Comparison of ENCODE assay signal across 17 cellular contexts in the genomic region with DNA sequence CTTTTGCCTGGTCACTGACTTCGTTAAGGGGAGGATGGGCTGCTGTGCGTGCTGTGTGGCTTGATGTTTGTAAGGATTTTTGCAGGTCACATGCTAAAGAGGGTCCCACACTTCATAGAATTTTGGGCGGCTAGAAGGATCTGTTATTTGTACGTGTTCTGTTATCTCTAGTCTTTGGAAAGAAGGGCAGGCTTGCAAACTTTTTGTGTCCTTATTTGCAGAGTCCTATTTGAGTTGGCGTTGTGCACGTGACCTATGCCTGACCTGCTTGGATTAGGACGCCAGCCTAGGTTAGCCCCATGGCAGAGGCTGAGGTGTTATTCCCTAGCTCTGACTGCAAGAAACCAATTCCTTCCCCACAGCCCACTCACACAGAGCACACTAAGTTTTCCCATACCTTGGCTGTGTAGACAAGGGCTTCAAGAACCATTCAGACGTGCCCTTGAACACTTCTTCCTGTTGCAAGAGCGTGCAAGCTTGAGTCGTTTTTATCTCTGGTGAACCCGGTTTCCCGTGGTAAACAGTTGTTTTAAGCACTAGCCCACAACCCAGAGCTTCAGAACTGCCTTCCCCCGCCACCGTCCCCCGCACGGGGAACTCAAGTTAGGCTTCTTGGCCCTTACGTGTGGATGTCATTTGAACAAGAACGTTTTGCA.
DNase-seq lines count a peak whose midpoint lies in the region; ATAC-seq, FAIRE-seq and TF ChIP-seq lines count a peak whose summit lies in the region.
"Had no signal": no experiment of that assay in that cellular context is flagged by ENCODE, and none has a peak within 500 bp of the region (broad histone marks: within the 10 kb centered on the region; RNA-seq: fewer than 3 reads in every experiment).

No MANE protein-coding gene starts in this region.

- FAIRE-seq in RCC 7860 (lab: Jason Lieb, UNC) = no peak
- FAIRE-seq: small intestine had no signal

- POLR2A ChIA-PET in CD4-positive, alpha-beta T cell (lab: Charles Lee) = interaction anchor here (0.8 to 1.7 kb wide), 2 partner anchors 34 to 126 kb away, joined by 3 to 4 read pairs; no protein-coding TSS in a partner anchor

- no peaks in the 10 kb centered on the region for H3K27me3 ChIP-seq in CD4-positive, alpha-beta T cell (ENCODE audit: control insufficient read depth, insufficient read depth, low read length)
- H3K27me3 ChIP-seq in liver (ENCODE audit: control insufficient read depth in 4 of 4, insufficient read depth in 4 of 4, low read length in 3 of 4) = no peaks in the 10 kb centered on the region

- H3K36me3 ChIP-seq in KOPT-K1 (ENCODE audit: insufficient read depth, low read length) (peaks cover 10% of the 10 kb centered on the region), liver (ENCODE audit: control insufficient read depth in 4 of 4, insufficient read depth in 3 of 4, low read depth in 1 of 4, low read length in 3 of 4) (no peaks in the 10 kb centered on the region)
- H3K36me3 ChIP-seq: lower lobe of right lung had no signal

- H3K4me3 ChIP-seq in liver (ENCODE audit: low read depth in 1 of 3, low read length in 3 of 3) = peak overlapping the region in 2 of 3 donors; percentile 22 to 25
- H3K4me3 ChIP-seq: lower lobe of right lung had no signal

- DNase-seq in CD4-positive, alpha-beta T cell = peak in 8 of 10 experiments; percentile 6 to 55 (median 32)
- peak; percentile 49 for DNase-seq in activated T-cell treated with anti-CD3 and anti-CD28 coated beads, Interleukin-2, amount 50 U/mL, for 24 hours
- DNase-seq in germinal center (ENCODE audit: low spot score) (no peak), NCI-H446 (lab: John Stamatoyannopoulos, UW) (no peak), RCC 7860 (ENCODE audit: low spot score) (no peak)
- no peak for DNase-seq in NK-92 treated with Interleukin-12 subunit alpha and Interleukin-12 subunit beta, amount 100 ng/mL, for 24 hours (lab: John Stamatoyannopoulos, UW)
- DNase-seq: AML-193, anterior cingulate cortex, DMS79 treated with DMSO at 0.1 percent for 48 hours, foreskin fibroblast, lower lobe of right lung, NCI-H1105, small intestine, substantia nigra had no signal

- peaks cover 8% of the 10 kb centered on the region for H3K9me3 ChIP-seq in CD4-positive, alpha-beta T cell (ENCODE audit: control insufficient read depth, low read length)
- H3K9me3 ChIP-seq in KOPT-K1 (ENCODE audit: insufficient read depth, low read length, poor library complexity, severe bottlenecking) = peaks cover 25% of the 10 kb centered on the region
- H3K9me3 ChIP-seq in liver (ENCODE audit: control insufficient read depth in 4 of 4, low read length in 3 of 4) = peaks cover 0 to 5% (median 2%) of the 10 kb centered on the region in 4 donors

- peak; percentile 85 for ATAC-seq in CD4-positive, alpha-beta T cell (ENCODE audit: poor library complexity)

- H3K27ac Mint-ChIP-seq in CD4-positive, alpha-beta T cell = peak overlapping the region; percentile 79
- H3K27ac Mint-ChIP-seq in activated T-cell treated with anti-CD3 and anti-CD28 coated beads, Interleukin-2, amount 50 U/mL, for 24 hours = peak overlapping the region; percentile 76

- CTCF ChIA-PET in CD4-positive, alpha-beta T cell (lab: Charles Lee) = no interaction called here

- H3K4me1 Mint-ChIP-seq in CD4-positive, alpha-beta T cell (ENCODE audit: low read depth) = peaks cover 46% of the 10 kb centered on the region
- H3K4me1 Mint-ChIP-seq in activated T-cell treated with anti-CD3 and anti-CD28 coated beads, Interleukin-2, amount 50 U/mL, for 24 hours (ENCODE audit: low read depth) = peaks cover 55% of the 10 kb centered on the region

- intact Hi-C loops in CD4-positive, alpha-beta T cell (cut with DNase I, micrococcal nuclease) = loop anchor here in 1 of 2 experiments (10.0 kb wide), 1 partner anchor 88 kb away; no protein-coding TSS in a partner anchor

- TF ChIP-seq CTCF in CD4-positive, alpha-beta T cell (IDR thresholded peaks at IDR 0.05) = no peak
- no peak for TF ChIP-seq CTCF in liver (IDR thresholded peaks at IDR 0.05; ENCODE audit: low read depth, low read length, missing input control)

- TF ChIP-seq RAD21 in liver (IDR thresholded peaks at IDR 0.05) = peak; percentile 59 to 66

- H3K27me3 Mint-ChIP-seq in CD4-positive, alpha-beta T cell = no peaks in the 10 kb centered on the region
- no peaks in the 10 kb centered on the region for H3K27me3 Mint-ChIP-seq in activated T-cell treated with anti-CD3 and anti-CD28 coated beads, Interleukin-2, amount 50 U/mL, for 24 hours

- no peak overlapping the region for H3K27ac ChIP-seq in CD4-positive, alpha-beta T cell (ENCODE audit: low read depth, low read length)
- H3K27ac ChIP-seq in KOPT-K1 (ENCODE audit: low read depth, low read length, poor library complexity, severe bottlenecking) (peak overlapping the region; percentile 92), liver (ENCODE audit: low read depth in 1 of 2, low read length in 2 of 2) (peak overlapping the region; percentile 76 to 82)
- H3K27ac ChIP-seq: KMS-11, lower lobe of right lung had no signal

- WGBS in liver = 29% methylated on average over 18 of the region's 18 CpGs

- peaks cover 10% of the 10 kb centered on the region for H3K36me3 Mint-ChIP-seq in CD4-positive, alpha-beta T cell (ENCODE audit: low read depth)
- peaks cover 28% of the 10 kb centered on the region for H3K36me3 Mint-ChIP-seq in activated T-cell treated with anti-CD3 and anti-CD28 coated beads, Interleukin-2, amount 50 U/mL, for 24 hours (ENCODE audit: low read depth)

- peak overlapping the region; percentile 44 for H3K4me3 Mint-ChIP-seq in CD4-positive, alpha-beta T cell
- H3K4me3 Mint-ChIP-seq in activated T-cell treated with anti-CD3 and anti-CD28 coated beads, Interleukin-2, amount 50 U/mL, for 24 hours = peak overlapping the region; percentile 21

- peaks cover 4 to 34% (median 23%) of the 10 kb centered on the region in 4 donors for H3K4me1 ChIP-seq in liver (ENCODE audit: control insufficient read depth in 4 of 4, insufficient read depth in 4 of 4, low read length in 3 of 4)
- H3K4me1 ChIP-seq: lower lobe of right lung had no signal

- peaks cover 6% of the 10 kb centered on the region for H3K9me3 Mint-ChIP-seq in CD4-positive, alpha-beta T cell
- H3K9me3 Mint-ChIP-seq in activated T-cell treated with anti-CD3 and anti-CD28 coated beads, Interleukin-2, amount 50 U/mL, for 24 hours = peaks cover 20% of the 10 kb centered on the region

- peak overlapping the region; percentile 24 to 40 for H3K9ac ChIP-seq in liver (ENCODE audit: low read depth in 1 of 2, low read length in 2 of 2)
- H3K9ac ChIP-seq: KMS-11 had no signal

TF ChIP-seq in liver, 16 proteins besides CTCF, POLR2A, EP300 and RAD21 (continues in another document):
- no peak for TF ChIP-seq ATF3 (IDR thresholded peaks at IDR 0.05)
- peak in 1 of 2 donors; percentile 68 for TF ChIP-seq JUND (IDR thresholded peaks at IDR 0.05)
- TF ChIP-seq YY1 (IDR thresholded peaks at IDR 0.05) = peak; percentile 79
- peak; percentile 86 for TF ChIP-seq SP1 (IDR thresholded peaks at IDR 0.05)
- TF ChIP-seq GABPA (IDR thresholded peaks at IDR 0.05 in 1 of 2, conservative IDR thresholded peaks at IDR 0.05 in 1 of 2) = no peak
- TF ChIP-seq HNF4G (IDR thresholded peaks at IDR 0.05) = peak; percentile 14
- TF ChIP-seq, protein P1, sequence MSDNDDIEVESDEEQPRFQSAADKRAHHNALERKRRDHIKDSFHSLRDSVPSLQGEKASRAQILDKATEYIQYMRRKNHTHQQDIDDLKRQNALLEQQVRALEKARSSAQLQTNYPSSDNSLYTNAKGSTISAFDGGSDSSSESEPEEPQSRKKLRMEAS (IDR thresholded peaks at IDR 0.05) = peak; percentile 61
- TF ChIP-seq TAF1 (conservative IDR thresholded peaks at IDR 0.05) = no peak
- TF ChIP-seq, protein P2, sequence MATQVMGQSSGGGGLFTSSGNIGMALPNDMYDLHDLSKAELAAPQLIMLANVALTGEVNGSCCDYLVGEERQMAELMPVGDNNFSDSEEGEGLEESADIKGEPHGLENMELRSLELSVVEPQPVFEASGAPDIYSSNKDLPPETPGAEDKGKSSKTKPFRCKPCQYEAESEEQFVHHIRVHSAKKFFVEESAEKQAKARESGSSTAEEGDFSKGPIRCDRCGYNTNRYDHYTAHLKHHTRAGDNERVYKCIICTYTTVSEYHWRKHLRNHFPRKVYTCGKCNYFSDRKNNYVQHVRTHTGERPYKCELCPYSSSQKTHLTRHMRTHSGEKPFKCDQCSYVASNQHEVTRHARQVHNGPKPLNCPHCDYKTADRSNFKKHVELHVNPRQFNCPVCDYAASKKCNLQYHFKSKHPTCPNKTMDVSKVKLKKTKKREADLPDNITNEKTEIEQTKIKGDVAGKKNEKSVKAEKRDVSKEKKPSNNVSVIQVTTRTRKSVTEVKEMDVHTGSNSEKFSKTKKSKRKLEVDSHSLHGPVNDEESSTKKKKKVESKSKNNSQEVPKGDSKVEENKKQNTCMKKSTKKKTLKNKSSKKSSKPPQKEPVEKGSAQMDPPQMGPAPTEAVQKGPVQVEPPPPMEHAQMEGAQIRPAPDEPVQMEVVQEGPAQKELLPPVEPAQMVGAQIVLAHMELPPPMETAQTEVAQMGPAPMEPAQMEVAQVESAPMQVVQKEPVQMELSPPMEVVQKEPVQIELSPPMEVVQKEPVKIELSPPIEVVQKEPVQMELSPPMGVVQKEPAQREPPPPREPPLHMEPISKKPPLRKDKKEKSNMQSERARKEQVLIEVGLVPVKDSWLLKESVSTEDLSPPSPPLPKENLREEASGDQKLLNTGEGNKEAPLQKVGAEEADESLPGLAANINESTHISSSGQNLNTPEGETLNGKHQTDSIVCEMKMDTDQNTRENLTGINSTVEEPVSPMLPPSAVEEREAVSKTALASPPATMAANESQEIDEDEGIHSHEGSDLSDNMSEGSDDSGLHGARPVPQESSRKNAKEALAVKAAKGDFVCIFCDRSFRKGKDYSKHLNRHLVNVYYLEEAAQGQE (IDR thresholded peaks at IDR 0.05) = peak; percentile 79
- TF ChIP-seq NR2F2 (IDR thresholded peaks at IDR 0.05) = no peak
- peak; percentile 90 to 91 for TF ChIP-seq RXRA (IDR thresholded peaks at IDR 0.05)
- peak; percentile 85 for TF ChIP-seq FOXA2 (IDR thresholded peaks at IDR 0.05)
- TF ChIP-seq EGR1 (IDR thresholded peaks at IDR 0.05; ENCODE audit: low read depth in 2 of 2) = peak in 1 of 2 donors; percentile 40
- peak; percentile 69 for TF ChIP-seq FOXA1 (IDR thresholded peaks at IDR 0.05)
- TF ChIP-seq HNF4A (conservative IDR thresholded peaks at IDR 0.05) = peak; percentile 57 to 85

Comparison
In these comparisons a context has a peak if more than half of its experiments do, and no peak if none do; other contexts are left out.
1. DNase-seq: peak in CD4-positive, alpha-beta T cell (8 of 10) and activated T-cell treated with anti-CD3 and anti-CD28 coated beads, Interleukin-2, amount 50 U/mL, for 24 hours (single experiment); none in germinal center (single experiment), NCI-H446 (0 of 2), NK-92 treated with Interleukin-12 subunit alpha and Interleukin-12 subunit beta, amount 100 ng/mL, for 24 hours (single experiment) and RCC 7860 (single experiment).